In genomic region chr10:86295791-86296190, GRCh38 we compare ENCODE assay signal across 22 cellular contexts.
"Had no signal": no experiment of that assay in that cellular context is flagged by ENCODE, and none has a peak within 500 bp of the region (broad histone marks: within the 10 kb centered on the region; RNA-seq: fewer than 3 reads in every experiment).

No MANE protein-coding gene starts in this region.

- H3K4me3 Mint-ChIP-seq: activated naive CD4-positive, alpha-beta T cell treated with anti-CD3 and anti-CD28 coated beads for 36 hours; activated T-cell treated with anti-CD3 and anti-CD28 coated beads, Interleukin-2, amount 50 U/mL, for 24 hours; central memory CD8-positive, alpha-beta T cell; dendritic cell treated with granulocyte-macrophage colony-stimulating factor and Interleukin-4, amounts not matched to agents 40 ng/mL and 50 ng/mL, for 4 days; nephron; stimulated activated naive CD8-positive, alpha-beta T cell treated with anti-CD3 and anti-CD28 coated beads, Interleukin-15, amount 100 ng/mL, for 72 hours had no signal

- H3K9me3 Mint-ChIP-seq: activated naive CD4-positive, alpha-beta T cell treated with anti-CD3 and anti-CD28 coated beads for 36 hours; activated T-cell treated with anti-CD3 and anti-CD28 coated beads, Interleukin-2, amount 50 U/mL, for 24 hours; central memory CD8-positive, alpha-beta T cell; dendritic cell treated with granulocyte-macrophage colony-stimulating factor and Interleukin-4, amounts not matched to agents 40 ng/mL and 50 ng/mL, for 4 days; nephron; stimulated activated naive CD8-positive, alpha-beta T cell treated with anti-CD3 and anti-CD28 coated beads, Interleukin-15, amount 100 ng/mL, for 72 hours had no signal

- H3K9me3 ChIP-seq: body of pancreas, esophagus squamous epithelium, SJSA1, thoracic aorta, upper lobe of right lung had no signal

- H3K4me1 ChIP-seq: body of pancreas, esophagus squamous epithelium, SJSA1, upper lobe of right lung had no signal

- H3K27ac ChIP-seq: body of pancreas, esophagus squamous epithelium, SJSA1, skin epidermis, thoracic aorta, upper lobe of right lung, WERI-Rb-1 had no signal

- H3K4me3 ChIP-seq: body of pancreas, esophagus squamous epithelium, lung, SJSA1, skin epidermis, thoracic aorta, upper lobe of right lung had no signal

- H3K36me3 ChIP-seq: esophagus squamous epithelium, SJSA1, thoracic aorta, upper lobe of right lung, WERI-Rb-1 had no signal

- ATAC-seq: body of pancreas; left colon; stimulated activated naive CD8-positive, alpha-beta T cell treated with anti-CD3 and anti-CD28 coated beads, Interleukin-15, amount 100 ng/mL, for 72 hours; upper lobe of right lung had no signal

- H3K27ac Mint-ChIP-seq: activated naive CD4-positive, alpha-beta T cell treated with anti-CD3 and anti-CD28 coated beads for 36 hours; activated T-cell treated with anti-CD3 and anti-CD28 coated beads, Interleukin-2, amount 50 U/mL, for 24 hours; dendritic cell treated with granulocyte-macrophage colony-stimulating factor and Interleukin-4, amounts not matched to agents 40 ng/mL and 50 ng/mL, for 4 days; nephron; stimulated activated naive CD8-positive, alpha-beta T cell treated with anti-CD3 and anti-CD28 coated beads, Interleukin-15, amount 100 ng/mL, for 72 hours had no signal

- H3K4me1 Mint-ChIP-seq: central memory CD8-positive, alpha-beta T cell; nephron; stimulated activated naive CD8-positive, alpha-beta T cell treated with anti-CD3 and anti-CD28 coated beads, Interleukin-15, amount 100 ng/mL, for 72 hours had no signal

- H3K27me3 ChIP-seq: body of pancreas, esophagus squamous epithelium, SJSA1, upper lobe of right lung had no signal

- DNase-seq: activated CD4-positive, alpha-beta T cell treated with anti-CD3 and anti-CD28 coated beads for 1 hour; activated naive CD4-positive, alpha-beta T cell treated with anti-CD3 and anti-CD28 coated beads for 36 hours; activated T-cell treated with anti-CD3 and anti-CD28 coated beads, Interleukin-2, amount 50 U/mL, for 24 hours; body of pancreas; effector CD8-positive, alpha-beta T cell; esophagus squamous epithelium; left colon; midbrain; nucleus accumbens; posterior cingulate gyrus; stimulated activated CD4-positive, alpha-beta T cell treated with anti-CD3 and anti-CD28 coated beads, Interleukin-15, amount 100 ng/mL, for 24 hours; stimulated activated CD4-positive, alpha-beta T cell treated with anti-CD3 and anti-CD28 coated beads, Interleukin-2, amount 100 ng/mL, for 48 hours; upper lobe of right lung; WERI-Rb-1 had no signal
